ENCODE assay signal across 27 cellular contexts in genomic region chr20:1294497-1294896, GRCh38. TPM values are rescaled to one million over a fixed set of nuclear protein-coding genes. Genes with fewer than 3 reads are reported as not detected.
"Had no signal": no experiment of that assay in that cellular context is flagged by ENCODE, and none has a peak within 500 bp of the region (broad histone marks: within the 10 kb centered on the region; RNA-seq: fewer than 3 reads in every experiment).

No MANE protein-coding gene starts in this region.

- H3K9me3 ChIP-seq: adrenal gland, ascending aorta, esophagus squamous epithelium, right atrium auricular region, spleen, testis, transverse colon had no signal

- ATAC-seq: activated CD8-positive, alpha-beta T cell treated with anti-CD3 and anti-CD28 coated beads for 36 hours; activated T-cell treated with anti-CD3 and anti-CD28 coated beads, Interleukin-2, amount 50 U/mL, for 4 hours; activated T-helper 17 cell treated with anti-CD3 and anti-CD28 coated beads, Interleukin-2, amount 50 U/mL, for 72 hours; naive thymus-derived CD4-positive, alpha-beta T cell had no signal

- DNase-seq: activated B cell treated with CpG ODN at 0.5 μM for 24 hours; activated CD4-positive, alpha-beta T cell treated with anti-CD3 and anti-CD28 coated beads, Interleukin-2, amount 50 U/mL, for 1 hour; activated CD8-positive, alpha-beta T cell treated with anti-CD3 and anti-CD28 coated beads for 36 hours; activated gamma-delta T cell treated with Interleukin-2 at 50 U/mL for 16 hours; activated naive CD8-positive, alpha-beta T cell treated with anti-CD3 and anti-CD28 coated beads for 36 hours; activated T-cell treated with anti-CD3 and anti-CD28 coated beads, Interleukin-2, amount 50 U/mL, for 4 hours; adrenal gland; effector CD4-positive, alpha-beta T cell; esophagus squamous epithelium; foreskin melanocyte; midbrain; naive thymus-derived CD4-positive, alpha-beta T cell; nucleus accumbens; stimulated activated CD4-positive, alpha-beta T cell treated with anti-CD3 and anti-CD28 coated beads, Interleukin-2, amount 100 ng/mL, for 48 hours; stimulated activated naive CD4-positive, alpha-beta T cell treated with Interleukin-2 at 50 U/mL for 16 hours; T-helper 1 cell; testis; transverse colon had no signal

- H3K4me3 ChIP-seq: adrenal gland, ascending aorta, cardiac muscle cell, esophagus squamous epithelium, right atrium auricular region, spleen, testis, transverse colon had no signal

- H3K4me1 ChIP-seq: ascending aorta, esophagus squamous epithelium, spleen, transverse colon had no signal

- H3K27me3 ChIP-seq: adrenal gland, ascending aorta, cardiac muscle cell, esophagus squamous epithelium, right atrium auricular region, spleen, testis, transverse colon had no signal

- H2AFZ ChIP-seq: parathyroid adenoma had no signal

- FAIRE-seq: endometrium, urothelium cell line had no signal

- H3K27ac ChIP-seq: adrenal gland, ascending aorta, cardiac muscle cell, epithelial cell of prostate, esophagus squamous epithelium, parathyroid adenoma, right atrium auricular region, spleen, testis, transverse colon had no signal

- H3K9ac ChIP-seq: parathyroid adenoma had no signal

- H3K36me3 ChIP-seq: adrenal gland, cardiac muscle cell, right atrium auricular region, spleen, transverse colon had no signal

RNA-seq across cellular contexts. Expression of gene SDCBP2, which starts 34.4 kb away (rescaled TPM):
- total RNA-seq: ascending aorta had no signal
